ENCODE assay signal across 8 cellular contexts in genomic region chr9:78031826-78032598, GRCh38.
DNase-seq lines count a peak whose midpoint lies in the region; ATAC-seq and FAIRE-seq lines count a peak whose summit lies in the region.

No MANE protein-coding gene starts in this region.

- H3K9me3 ChIP-seq in BLaER1 treated with 17β-estradiol and CSF1 and Interleukin-3, amounts not matched to agents 10 nM and 100 nM (replicated peaks in 1 of 11): no peaks in the 10 kb centered on the region
- no peaks in the 10 kb centered on the region for H3K9me3 ChIP-seq in endocrine pancreas (ENCODE audit: control insufficient read depth, low read length)

- peak overlapping the region; percentile 89 to 97 (median 94) for H3K9ac ChIP-seq in BLaER1 treated with 17β-estradiol and CSF1 and Interleukin-3, amounts not matched to agents 10 nM and 100 nM
- peak overlapping the region; percentile 89 for H3K9ac ChIP-seq in endocrine pancreas (ENCODE audit: control insufficient read depth, insufficient read depth, low read length)

- peaks cover 27% of the 10 kb centered on the region for H3K4me1 Mint-ChIP-seq in memory B cell

- H3K27me3 ChIP-seq in BLaER1 treated with 17β-estradiol and CSF1 and Interleukin-3, amounts not matched to agents 10 nM and 100 nM: peaks cover 3 to 64% (median 55%) of the 10 kb centered on the region in 11 experiments; a peak in 21 of 22 replicates
- no peaks in the 10 kb centered on the region for H3K27me3 ChIP-seq in endocrine pancreas (ENCODE audit: control insufficient read depth, insufficient read depth, low read length)

- peak overlapping the region; percentile 81 to 93 (median 87) for H3K4me3 ChIP-seq in BLaER1 treated with 17β-estradiol and CSF1 and Interleukin-3, amounts not matched to agents 10 nM and 100 nM
- peak overlapping the region; percentile 94 for H3K4me3 ChIP-seq in endocrine pancreas (ENCODE audit: control insufficient read depth, insufficient read depth, low read length)

- ATAC-seq in memory B cell (ENCODE audit: low read depth) (peak; percentile 23), HG03571 (IDR thresholded peaks at IDR 0.05; ENCODE audit: unreplicated experiment) (no peak)

- H3K4me3 Mint-ChIP-seq in memory B cell: peak overlapping the region; percentile 85

- peak overlapping the region; percentile 87 to 98 (median 95) for H3K27ac ChIP-seq in BLaER1 treated with 17β-estradiol and CSF1 and Interleukin-3, amounts not matched to agents 10 nM and 100 nM

- H4K20me1 ChIP-seq in BLaER1 treated with 17β-estradiol and CSF1 and Interleukin-3, amounts not matched to agents 10 nM and 100 nM: peaks cover 9 to 35% (median 30%) of the 10 kb centered on the region in 11 experiments; a peak in 18 of 22 replicates

- DNase-seq in HTR-8/SVneo (ENCODE audit: insufficient read length, low spot score) (peak; percentile 63), NOMO-1 (lab: John Stamatoyannopoulos, UW; ENCODE audit: unreplicated experiment in 2 of 2) (peak; percentile 56 to 72), memory B cell (ENCODE audit: low spot score in 2 of 2) (peak in 1 of 2 donors; percentile 27)
- DNase-seq in activated CD8-positive, alpha-beta memory T cell treated with anti-CD3 and anti-CD28 coated beads, Interleukin-2, amount 50 U/mL, for 48 hours: peak; percentile 82
- DNase-seq in stimulated activated CD4-positive, alpha-beta T cell treated with anti-CD3 and anti-CD28 coated beads, TNF-alpha, amount 100 ng/mL, for 24 hours (ENCODE audit: low read depth in 3 of 3): peak; percentile 30 to 78 (median 55)

- no peaks in the 10 kb centered on the region for H3K9me3 Mint-ChIP-seq in memory B cell

- H3K36me3 ChIP-seq in BLaER1 treated with 17β-estradiol and CSF1 and Interleukin-3, amounts not matched to agents 10 nM and 100 nM: peaks cover 0 to 5% (median 0%) of the 10 kb centered on the region in 11 experiments; a peak in 1 of 22 replicates
- H3K36me3 ChIP-seq in endocrine pancreas (ENCODE audit: control insufficient read depth, insufficient read depth, low read length): no peaks in the 10 kb centered on the region

- H3K4me1 ChIP-seq in BLaER1 treated with 17β-estradiol and CSF1 and Interleukin-3, amounts not matched to agents 10 nM and 100 nM: peaks cover 25 to 50% (median 34%) of the 10 kb centered on the region in 10 experiments
- peaks cover 20% of the 10 kb centered on the region for H3K4me1 ChIP-seq in endocrine pancreas (ENCODE audit: control insufficient read depth, insufficient read depth, low read length)

- H3K27ac Mint-ChIP-seq in memory B cell: peak overlapping the region; percentile 50

- H3K36me3 Mint-ChIP-seq in memory B cell: peaks cover 2% of the 10 kb centered on the region

- no peak for FAIRE-seq in HTR-8/SVneo (lab: Jason Lieb, UNC)

- peak overlapping the region; percentile 77 to 88 (median 81) for H3K4me2 ChIP-seq in BLaER1 treated with 17β-estradiol and CSF1 and Interleukin-3, amounts not matched to agents 10 nM and 100 nM

- H3K27me3 Mint-ChIP-seq in memory B cell: peaks cover 48% of the 10 kb centered on the region
